1 cellular context compared by ENCODE assay signal in genomic region chr12:56474389-56474788, GRCh38.
TF ChIP-seq lines count a peak whose summit lies in the region.

No MANE protein-coding gene starts in this region.

TF ChIP-seq in HepG2, 621 proteins besides CTCF, POLR2A, EP300 and RAD21:
- TF ChIP-seq POLR2AphosphoS5 (IDR thresholded peaks at IDR 0.05; ENCODE audit: low read depth, low read length): no peak
- TF ChIP-seq ZNF598 (CRISPR knock-in tag; IDR thresholded peaks at IDR 0.05; ENCODE audit: borderline replicate concordance): no peak
- TF ChIP-seq SETDB1 (CRISPR knock-in tag; IDR thresholded peaks at IDR 0.05; ENCODE audit: borderline replicate concordance): no peak
- TF ChIP-seq ZNF275 (CRISPR knock-in tag; IDR thresholded peaks at IDR 0.05; ENCODE audit: borderline replicate concordance): no peak
- no peak for TF ChIP-seq CHD2 (IDR thresholded peaks at IDR 0.05; ENCODE audit: low read depth, low read length)
- no peak for TF ChIP-seq USF2 (IDR thresholded peaks at IDR 0.05; ENCODE audit: low read depth, low read length)
- TF ChIP-seq USF2 (CRISPR knock-in tag; IDR thresholded peaks at IDR 0.05; ENCODE audit: borderline replicate concordance): no peak
- TF ChIP-seq NFATC3 (CRISPR knock-in tag; IDR thresholded peaks at IDR 0.05): no peak
- TF ChIP-seq ZNF350 (CRISPR knock-in tag; IDR thresholded peaks at IDR 0.05; ENCODE audit: borderline replicate concordance, low read depth): no peak
- no peak for TF ChIP-seq ZNF281 (CRISPR knock-in tag; IDR thresholded peaks at IDR 0.05; ENCODE audit: borderline replicate concordance)
- no peak for TF ChIP-seq ZNF234 (CRISPR knock-in tag; conservative IDR thresholded peaks at IDR 0.05)
- no peak for TF ChIP-seq TARDBP (CRISPR knock-in tag; IDR thresholded peaks at IDR 0.05)
- no peak for TF ChIP-seq HOXA5 (CRISPR knock-in tag; IDR thresholded peaks at IDR 0.05)
- TF ChIP-seq CREB1 (IDR thresholded peaks at IDR 0.05): no peak
- no peak for TF ChIP-seq CREB1 (CRISPR knock-in tag; IDR thresholded peaks at IDR 0.05)
- no peak for TF ChIP-seq RERE (CRISPR knock-in tag; IDR thresholded peaks at IDR 0.05; ENCODE audit: low read depth)
- TF ChIP-seq ZNF292 (CRISPR knock-in tag; IDR thresholded peaks at IDR 0.05; ENCODE audit: borderline replicate concordance, low read depth): no peak
- no peak for TF ChIP-seq CBFB (CRISPR knock-in tag; IDR thresholded peaks at IDR 0.05)
- TF ChIP-seq TRIM24 (CRISPR knock-in tag; IDR thresholded peaks at IDR 0.05): no peak
- no peak for TF ChIP-seq ZFP62 (CRISPR knock-in tag; IDR thresholded peaks at IDR 0.05)
